19 cellular contexts compared by ENCODE assay signal in the genomic region with DNA sequence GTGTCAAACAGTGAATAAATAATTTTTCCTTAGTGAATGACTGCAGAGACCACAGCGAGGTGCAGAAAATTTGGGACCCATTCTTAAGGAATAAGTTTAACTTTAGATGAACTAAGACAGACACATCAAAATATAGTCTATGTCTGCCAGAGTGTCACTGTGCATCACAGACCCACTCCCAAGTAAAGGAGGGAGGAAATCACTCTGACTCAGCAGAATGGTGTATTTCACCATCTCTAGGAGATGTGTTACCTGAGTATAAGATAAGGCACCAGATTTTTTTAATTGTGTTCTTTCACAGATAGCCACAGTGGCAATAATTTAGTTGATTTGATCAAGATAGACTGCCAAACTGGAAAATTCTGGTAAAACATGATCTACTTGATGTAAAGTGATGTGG.
"Had no signal": no experiment of that assay in that cellular context is flagged by ENCODE, and none has a peak within 500 bp of the region (broad histone marks: within the 10 kb centered on the region; RNA-seq: fewer than 3 reads in every experiment).

No MANE protein-coding gene starts in this region.

- H3K9ac ChIP-seq: neural progenitor cell had no signal

- DNase-seq: activated CD8-positive, alpha-beta memory T cell treated with anti-CD3 and anti-CD28 coated beads, Interleukin-2, amount 50 U/mL, for 48 hours; activated naive CD4-positive, alpha-beta T cell; activated T-cell treated with anti-CD3 and anti-CD28 coated beads, Interleukin-2, amount 50 U/mL, for 4 hours; adrenal gland; cerebellar nuclear complex; kidney; lower lobe of right lung; naive thymus-derived CD8-positive, alpha-beta T cell; ovary; psoas muscle; right cardiac atrium; stimulated activated CD4-positive, alpha-beta T cell treated with anti-CD3 and anti-CD28 coated beads, Interleukin-4, amount 100 ng/mL, for 24 hours; stimulated activated naive CD4-positive, alpha-beta T cell treated with Interleukin-2 at 50 U/mL for 16 hours; upper lobe of left lung had no signal

- H3K4me3 ChIP-seq: adrenal gland, breast epithelium, coronary artery, lower lobe of right lung, neural progenitor cell, ovary, psoas muscle, thoracic aorta, upper lobe of left lung had no signal

- H3K36me3 ChIP-seq: adrenal gland, breast epithelium, lower lobe of right lung, neural progenitor cell, ovary, thoracic aorta, upper lobe of left lung had no signal

- FAIRE-seq: kidney had no signal

- ATAC-seq: activated T-cell treated with anti-CD3 and anti-CD28 coated beads, Interleukin-2, amount 50 U/mL, for 4 hours; left lobe of liver; naive thymus-derived CD8-positive, alpha-beta T cell; psoas muscle; right cardiac atrium had no signal

- H3K9me3 ChIP-seq: adrenal gland, breast epithelium, lower lobe of right lung, ovary, psoas muscle, thoracic aorta, upper lobe of left lung had no signal

- H3K27me3 ChIP-seq: adrenal gland, breast epithelium, neural progenitor cell, ovary, upper lobe of left lung had no signal

- H3K4me1 ChIP-seq: adrenal gland, breast epithelium, lower lobe of right lung, psoas muscle, upper lobe of left lung had no signal

- H3K4me2 ChIP-seq: neural progenitor cell had no signal

- H3K27ac ChIP-seq: adrenal gland, breast epithelium, coronary artery, lower lobe of right lung, neural progenitor cell, ovary, psoas muscle, thoracic aorta, upper lobe of left lung had no signal
